Comparison of ENCODE assay signal across 1 cellular context in the genomic region with DNA sequence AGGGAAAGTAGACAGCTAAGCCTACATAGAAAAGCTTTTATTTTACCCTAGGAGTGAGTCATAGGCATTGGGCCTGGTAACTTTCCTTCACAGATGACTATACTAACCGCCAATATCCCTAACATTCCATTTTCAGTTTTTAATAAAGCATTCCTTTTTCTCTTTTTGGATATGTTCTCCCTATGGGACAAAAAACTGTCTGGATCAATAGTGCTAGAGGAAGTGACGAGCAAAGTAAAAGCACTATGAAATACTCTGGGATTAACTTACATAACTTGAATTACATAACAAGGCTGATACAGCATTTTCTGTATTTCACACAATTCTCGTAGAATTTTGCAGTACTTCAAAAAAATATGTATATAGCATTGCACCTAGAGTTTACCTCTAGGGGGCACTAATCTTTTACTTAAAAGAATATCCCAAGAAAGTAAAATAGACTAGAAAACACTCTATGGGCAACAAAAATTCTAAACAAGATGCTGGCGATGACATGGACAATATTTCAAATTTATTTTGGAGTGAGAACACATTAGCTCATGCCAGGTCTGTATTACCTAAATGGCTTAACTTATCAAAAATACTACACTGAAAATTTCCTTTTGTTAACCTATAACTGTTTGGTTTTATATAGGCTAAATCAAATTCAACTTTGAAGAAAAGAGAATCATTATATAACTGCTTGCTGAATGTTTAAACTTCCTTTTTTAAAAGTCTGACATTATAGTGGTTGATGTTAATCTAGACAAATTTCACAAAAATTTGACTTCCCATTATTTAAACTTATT.
TF ChIP-seq lines count a peak whose summit lies in the region.

No MANE protein-coding gene starts in this region.

TF ChIP-seq in SK-N-SH, 30 proteins besides CTCF, POLR2A, EP300 and RAD21 (continued from another document):
- TF ChIP-seq, protein P1, sequence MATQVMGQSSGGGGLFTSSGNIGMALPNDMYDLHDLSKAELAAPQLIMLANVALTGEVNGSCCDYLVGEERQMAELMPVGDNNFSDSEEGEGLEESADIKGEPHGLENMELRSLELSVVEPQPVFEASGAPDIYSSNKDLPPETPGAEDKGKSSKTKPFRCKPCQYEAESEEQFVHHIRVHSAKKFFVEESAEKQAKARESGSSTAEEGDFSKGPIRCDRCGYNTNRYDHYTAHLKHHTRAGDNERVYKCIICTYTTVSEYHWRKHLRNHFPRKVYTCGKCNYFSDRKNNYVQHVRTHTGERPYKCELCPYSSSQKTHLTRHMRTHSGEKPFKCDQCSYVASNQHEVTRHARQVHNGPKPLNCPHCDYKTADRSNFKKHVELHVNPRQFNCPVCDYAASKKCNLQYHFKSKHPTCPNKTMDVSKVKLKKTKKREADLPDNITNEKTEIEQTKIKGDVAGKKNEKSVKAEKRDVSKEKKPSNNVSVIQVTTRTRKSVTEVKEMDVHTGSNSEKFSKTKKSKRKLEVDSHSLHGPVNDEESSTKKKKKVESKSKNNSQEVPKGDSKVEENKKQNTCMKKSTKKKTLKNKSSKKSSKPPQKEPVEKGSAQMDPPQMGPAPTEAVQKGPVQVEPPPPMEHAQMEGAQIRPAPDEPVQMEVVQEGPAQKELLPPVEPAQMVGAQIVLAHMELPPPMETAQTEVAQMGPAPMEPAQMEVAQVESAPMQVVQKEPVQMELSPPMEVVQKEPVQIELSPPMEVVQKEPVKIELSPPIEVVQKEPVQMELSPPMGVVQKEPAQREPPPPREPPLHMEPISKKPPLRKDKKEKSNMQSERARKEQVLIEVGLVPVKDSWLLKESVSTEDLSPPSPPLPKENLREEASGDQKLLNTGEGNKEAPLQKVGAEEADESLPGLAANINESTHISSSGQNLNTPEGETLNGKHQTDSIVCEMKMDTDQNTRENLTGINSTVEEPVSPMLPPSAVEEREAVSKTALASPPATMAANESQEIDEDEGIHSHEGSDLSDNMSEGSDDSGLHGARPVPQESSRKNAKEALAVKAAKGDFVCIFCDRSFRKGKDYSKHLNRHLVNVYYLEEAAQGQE (IDR thresholded peaks at IDR 0.05; ENCODE audit: low read depth, low read length) = no peak
- TF ChIP-seq RFX5 (IDR thresholded peaks at IDR 0.05; ENCODE audit: low read length) = no peak
- TF ChIP-seq FOXM1 (IDR thresholded peaks at IDR 0.05; ENCODE audit: low read depth) = 0 out of 2 replicates have a peak, but pooled peaks have one; percentile 18
- no peak for TF ChIP-seq EZH2phosphoT487 (IDR thresholded peaks at IDR 0.05; ENCODE audit: borderline replicate concordance, low read depth)
- no peak for TF ChIP-seq CHD2 (IDR thresholded peaks at IDR 0.05; ENCODE audit: low read length, partially characterized antibody)
- peak; percentile 82; the same call in 1 of the 2 replicates for TF ChIP-seq FOSL2 (IDR thresholded peaks at IDR 0.05; ENCODE audit: borderline replicate concordance, low read depth)
- no peak for TF ChIP-seq ZBTB33 (IDR thresholded peaks at IDR 0.05; ENCODE audit: borderline replicate concordance, low read depth)
- peak; percentile 81 for TF ChIP-seq JUND (IDR thresholded peaks at IDR 0.05)
- TF ChIP-seq FOXJ3 (CRISPR knock-in tag; IDR thresholded peaks at IDR 0.05) = no peak
- no peak for TF ChIP-seq GABPA (IDR thresholded peaks at IDR 0.05; ENCODE audit: low read depth)
- TF ChIP-seq NFIC (IDR thresholded peaks at IDR 0.05; ENCODE audit: borderline replicate concordance) = peak; percentile 27; the same call in 1 of the 2 replicates
